In the genomic region with DNA sequence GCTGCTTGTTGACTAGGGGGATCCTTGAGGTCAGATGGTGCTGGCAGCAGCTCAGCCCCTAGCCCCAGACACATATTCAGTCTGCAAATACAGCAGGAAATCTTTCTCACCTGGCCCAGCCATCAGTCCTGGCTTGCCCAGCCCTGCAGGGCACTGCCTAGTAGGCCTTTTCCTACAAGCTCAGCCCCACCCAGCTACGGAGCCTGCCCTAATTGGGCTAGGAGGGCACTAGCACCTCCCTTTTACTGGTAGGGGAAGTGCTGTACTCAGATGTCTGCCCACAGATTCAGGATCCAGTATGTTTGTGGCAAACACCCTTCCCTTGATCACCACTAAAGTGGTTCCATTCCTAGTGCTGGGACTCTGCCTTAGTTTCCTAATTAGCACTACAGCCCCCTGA, we compare ENCODE assay signal across 18 cellular contexts.
DNase-seq lines count a peak whose midpoint lies in the region; ATAC-seq and TF ChIP-seq lines count a peak whose summit lies in the region.
"Had no signal": no experiment of that assay in that cellular context is flagged by ENCODE, and none has a peak within 500 bp of the region (broad histone marks: within the 10 kb centered on the region; RNA-seq: fewer than 3 reads in every experiment).

No MANE protein-coding gene starts in this region.

- H3K36me3 ChIP-seq in suprapubic skin: no peaks in the 10 kb centered on the region
- H3K36me3 ChIP-seq: tibial artery had no signal

- H3K4me3 ChIP-seq in suprapubic skin: no peak overlapping the region
- H3K4me3 ChIP-seq: tibial artery had no signal

- ATAC-seq in esophagus mucosa (peak; percentile 96), HG03378 (IDR thresholded peaks at IDR 0.05; ENCODE audit: unreplicated experiment) (no peak), HG03135 (IDR thresholded peaks at IDR 0.05; ENCODE audit: unreplicated experiment) (no peak)

- 60% methylated on average over 1 of the region's 1 CpG for WGBS in suprapubic skin

- peak overlapping the region; percentile 14 for H3K27ac ChIP-seq in suprapubic skin
- H3K27ac ChIP-seq: tibial artery had no signal

- no peaks in the 10 kb centered on the region for H3K9me3 ChIP-seq in suprapubic skin
- H3K9me3 ChIP-seq: Caco-2, tibial artery had no signal

- peaks cover 23% of the 10 kb centered on the region for H3K4me1 ChIP-seq in suprapubic skin
- H3K4me1 ChIP-seq: Caco-2 had no signal

- H3K27me3 ChIP-seq in suprapubic skin: no peaks in the 10 kb centered on the region

- DNase-seq in NCI-H526 (lab: John Stamatoyannopoulos, UW) (peak; percentile 4 to 22), NCI-H526 treated with DMSO at 0.1 percent for 48 hours (lab: John Stamatoyannopoulos, UW) (no peak), NOMO-1 (lab: John Stamatoyannopoulos, UW; ENCODE audit: unreplicated experiment in 2 of 2) (peak; percentile 46 to 48), suprapubic skin (ENCODE audit: low spot score in 2 of 2) (peak in 1 of 2 donors; percentile 64), HUDEP-2 (lab: John Stamatoyannopoulos, UW; ENCODE audit: unreplicated experiment in 76 of 76) (no peak)
- DNase-seq: 8988T; activated CD4-positive, alpha-beta T cell treated with anti-CD3 and anti-CD28 coated beads, Interleukin-2, amount 10 ng/mL, durations not matched to agents 7 days and 5 days; activated effector memory CD4-positive, alpha-beta T cell treated with anti-CD3 and anti-CD28 coated beads, Interleukin-2, amount 50 U/mL, for 16 hours; Caco-2; erythroblast; NCI-H1694; NCI-H2227 treated with DMSO at 0.1 percent for 48 hours; SHP77; stimulated activated naive CD4-positive, alpha-beta T cell; tibial artery had no signal

- no peak for TF ChIP-seq EP300 in suprapubic skin (IDR thresholded peaks at IDR 0.05)

- TF ChIP-seq CTCF in suprapubic skin (IDR thresholded peaks at IDR 0.05): no peak

- TF ChIP-seq POLR2A in suprapubic skin (IDR thresholded peaks at IDR 0.05): no peak

Comparison
In these comparisons a context has a peak if more than half of its experiments do, and no peak if none do; other contexts are left out.
1. DNase-seq: peak in NCI-H526 (2 of 2) and NOMO-1 (2 of 2); none in NCI-H526 treated with DMSO at 0.1 percent for 48 hours (single experiment) and HUDEP-2 (0 of 76).